ENCODE assay signal across 7 cellular contexts in genomic region chr6:160134337-160134751, GRCh38. TPM values are rescaled to one million over a fixed set of nuclear protein-coding genes. Genes with fewer than 3 reads are reported as not detected.
A peak's percentile ranks its signal among the peaks of the same experiment; 100 is the strongest.
DNase-seq lines count a peak whose midpoint lies in the region; TF ChIP-seq lines count a peak whose summit lies in the region.
"Not testable (repeated sequence)": the region's sequence is repeated elsewhere in the genome, so short reads cannot be mapped to it uniquely, and the experiment has no call there.

No MANE protein-coding gene starts in this region.

- CTCF ChIA-PET in activated CD4-positive, alpha-beta memory T cell treated with anti-CD3 and anti-CD28 coated beads for 36 hours (lab: Charles Lee); mammary epithelial cell (lab: Charles Lee; ENCODE audit: low non-redundant PET): not testable (repeated sequence)

- H3K9ac ChIP-seq in mammary epithelial cell (ENCODE audit: insufficient read depth, low read length); mesenchymal stem cell (ENCODE audit: low read length): not testable (repeated sequence)

- not testable (repeated sequence) for H3K4me1 ChIP-seq in mammary epithelial cell (ENCODE audit: insufficient read depth, low read length)
- peaks cover 12% of the 10 kb centered on the region for H3K4me1 ChIP-seq in mesenchymal stem cell (ENCODE audit: control insufficient read depth, insufficient read depth, low read depth, low read length)

- H3K36me3 Mint-ChIP-seq in activated CD4-positive, alpha-beta memory T cell treated with anti-CD3 and anti-CD28 coated beads for 36 hours = not testable (repeated sequence)

- not testable (repeated sequence) for BruUV-seq in mammary epithelial cell (replicated peaks; lab: Mats Ljungman, UMichigan)

- H3K27ac Mint-ChIP-seq in activated CD4-positive, alpha-beta memory T cell treated with anti-CD3 and anti-CD28 coated beads for 36 hours = not testable (repeated sequence)

- 100% methylated on average over 9 of the region's 20 CpGs for WGBS in mammary epithelial cell (ENCODE audit: low coverage, missing lambda C conversion rate)
- WGBS in mesenchymal stem cell = 92% methylated on average over 20 of the region's 20 CpGs

- H2BK12ac ChIP-seq in mesenchymal stem cell (ENCODE audit: low read length in 2 of 2) = not testable (repeated sequence)

- H3K9me3 Mint-ChIP-seq in activated CD4-positive, alpha-beta memory T cell treated with anti-CD3 and anti-CD28 coated beads for 36 hours = not testable (repeated sequence)

- not testable (repeated sequence) for H4K8ac ChIP-seq in mesenchymal stem cell (ENCODE audit: low read length)

- not testable (repeated sequence) for H3K4me3 ChIP-seq in mammary epithelial cell (replicated peaks in 1 of 3; ENCODE audit: insufficient read depth in 1 of 3, low read depth in 2 of 3, low read length in 3 of 3); mesenchymal stem cell (ENCODE audit: insufficient read depth in 1 of 2, low read depth in 1 of 2, low read length in 2 of 2)

- DNase-seq in GM13977 (ENCODE audit: low spot score) (peak; percentile 13), mammary epithelial cell (peak; percentile 44), mesenchymal stem cell (peak; percentile 29)
- peak; percentile 49 for DNase-seq in activated CD4-positive, alpha-beta memory T cell treated with anti-CD3 and anti-CD28 coated beads for 36 hours
- peak; percentile 71 for DNase-seq in activated effector memory CD4-positive, alpha-beta T cell treated with anti-CD3 and anti-CD28 coated beads, Interleukin-2, amount 50 U/mL, for 16 hours
- peak; percentile 3 to 4 for DNase-seq in stimulated activated CD4-positive, alpha-beta T cell treated with anti-CD3 and anti-CD28 coated beads, Interleukin-1b, Interleukin-23, amount 100 ng/mL, for 4 hours (ENCODE audit: low read depth in 2 of 2)
- DNase-seq in stimulated activated CD4-positive, alpha-beta T cell treated with anti-CD3 and anti-CD28 coated beads, TNF-alpha, amount 100 ng/mL, for 48 hours (ENCODE audit: low read depth in 3 of 3) = peak; percentile 5 to 24 (median 8)

- not testable (repeated sequence) for H2BK120ac ChIP-seq in mesenchymal stem cell (ENCODE audit: low read depth, low read length)

- not testable (repeated sequence) for H3K79me2 ChIP-seq in mammary epithelial cell (ENCODE audit: insufficient read depth, low read length)

- H3K79me1 ChIP-seq in mesenchymal stem cell (replicated peaks; ENCODE audit: low read length, poor library complexity, severe bottlenecking) = not testable (repeated sequence)

- dilution Hi-C loops in mammary epithelial cell (cut with HindIII; ENCODE audit: low sequenced_read_pairs) = not testable (repeated sequence)

- H3K27me3 Mint-ChIP-seq in activated CD4-positive, alpha-beta memory T cell treated with anti-CD3 and anti-CD28 coated beads for 36 hours = not testable (repeated sequence)

- not testable (repeated sequence) for H4K20me1 ChIP-seq in mammary epithelial cell (ENCODE audit: insufficient read depth, low read length)

- not testable (repeated sequence) for H3K18ac ChIP-seq in mesenchymal stem cell (ENCODE audit: low read depth in 1 of 2, low read length in 2 of 2)

- POLR2A ChIA-PET in activated CD4-positive, alpha-beta memory T cell treated with anti-CD3 and anti-CD28 coated beads for 36 hours (lab: Charles Lee) = not testable (repeated sequence)

- not testable (repeated sequence) for H3K4me2 ChIP-seq in mammary epithelial cell (ENCODE audit: insufficient read depth, low read depth, low read length); mesenchymal stem cell (ENCODE audit: low read length, poor library complexity, severe bottlenecking)

- in situ Hi-C loops in GM13977 (cut with MboI; ENCODE audit: low pct_unique_long_range_greater_than_20kb, low sequenced_read_pairs, unreplicated experiment) = not testable (repeated sequence)
- in situ Hi-C loops in mammary epithelial cell (cut with MboI; ENCODE audit: low sequenced_read_pairs in 2 of 2) = loop anchor here in 1 of 2 donors (25.0 kb wide), 1 partner anchor 328 kb away; no protein-coding TSS in a partner anchor

- not testable (repeated sequence) for H3K9me3 ChIP-seq in mammary epithelial cell (replicated peaks; ENCODE audit: insufficient read depth, low read length); mesenchymal stem cell (ENCODE audit: control insufficient read depth, low read length)

- intact Hi-C loops in activated CD4-positive, alpha-beta memory T cell treated with anti-CD3 and anti-CD28 coated beads for 36 hours (cut with micrococcal nuclease); mammary epithelial cell (cut with micrococcal nuclease): not testable (repeated sequence)

- H3K4ac ChIP-seq in mesenchymal stem cell (ENCODE audit: low read depth in 1 of 2, low read length in 2 of 2) = not testable (repeated sequence)

- H4K91ac ChIP-seq in mesenchymal stem cell (ENCODE audit: low read length) = not testable (repeated sequence)

- peaks cover 16% of the 10 kb centered on the region for H3K4me1 Mint-ChIP-seq in activated CD4-positive, alpha-beta memory T cell treated with anti-CD3 and anti-CD28 coated beads for 36 hours (ENCODE audit: low read depth)

- H2AFZ ChIP-seq in mammary epithelial cell (ENCODE audit: low read depth, low read length); mesenchymal stem cell (ENCODE audit: low read depth, low read length): not testable (repeated sequence)

- H3K14ac ChIP-seq in mesenchymal stem cell (ENCODE audit: low read length in 2 of 2) = not testable (repeated sequence)

- H3K27ac ChIP-seq in mammary epithelial cell (ENCODE audit: insufficient read depth, low read depth, low read length); mesenchymal stem cell (ENCODE audit: low read length, poor library complexity, severe bottlenecking): not testable (repeated sequence)

- TF ChIP-seq CTCF in GM13977 (IDR thresholded peaks at IDR 0.05; ENCODE audit: extremely low read depth, insufficient read depth, missing control alignments); mammary epithelial cell (conservative IDR thresholded peaks at IDR 0.05 in 1 of 2, IDR thresholded peaks at IDR 0.05 in 1 of 2; ENCODE audit: extremely low read depth in 1 of 2, insufficient read depth in 1 of 2, low read depth in 1 of 2, low read length in 2 of 2): not testable (repeated sequence)

- not testable (repeated sequence) for H3K4me3 Mint-ChIP-seq in activated CD4-positive, alpha-beta memory T cell treated with anti-CD3 and anti-CD28 coated beads for 36 hours

- not testable (repeated sequence) for H2BK15ac ChIP-seq in mesenchymal stem cell (ENCODE audit: low read depth, poor library complexity, severe bottlenecking)

- not testable (repeated sequence) for H2AK5ac ChIP-seq in mesenchymal stem cell (ENCODE audit: low read length, severe bottlenecking)

- not testable (repeated sequence) for H2BK5ac ChIP-seq in mesenchymal stem cell (ENCODE audit: low read depth, low read length, poor library complexity, severe bottlenecking)

- H3K36me3 ChIP-seq in mammary epithelial cell (ENCODE audit: insufficient read depth, low read length) = not testable (repeated sequence)
- peaks cover 0 to 22% of the 10 kb centered on the region in 2 experiments for H3K36me3 ChIP-seq in mesenchymal stem cell (ENCODE audit: control insufficient read depth in 1 of 2, insufficient read depth in 2 of 2, low read depth in 1 of 2, low read length in 2 of 2)

- not testable (repeated sequence) for H3K23ac ChIP-seq in mesenchymal stem cell (ENCODE audit: low read length in 2 of 2)

- H3K27me3 ChIP-seq in mammary epithelial cell (ENCODE audit: insufficient read depth, low read length); mesenchymal stem cell (ENCODE audit: control insufficient read depth in 1 of 2, insufficient read depth in 1 of 2, low read length in 2 of 2): not testable (repeated sequence)

RNA-seq across cellular contexts. Expression of gene SLC22A1, which starts 12.7 kb away (rescaled TPM):
- under 1 TPM; 0.14 to 0.99 TPM for total RNA-seq in activated CD4-positive, alpha-beta memory T cell treated with anti-CD3 and anti-CD28 coated beads for 36 hours
- 1 to 10 TPM; 2.5 to 3.4 TPM for total RNA-seq in mammary epithelial cell
- 0.08 TPM for polyA plus RNA-seq in mammary epithelial cell
- polyA minus RNA-seq in mammary epithelial cell = not detected
- polyA plus RNA-seq in mesenchymal stem cell (2013, experiment 1 of 2) = 2.2 TPM
- polyA plus RNA-seq in mesenchymal stem cell (2013, experiment 2 of 2) = 2.0 TPM

Comparison
In these comparisons a context has a peak if more than half of its experiments do, and no peak if none do; other contexts are left out.
1. DNase-seq: peak in every context shown above with its lines; median percentile 71 in activated effector memory CD4-positive, alpha-beta T cell treated with anti-CD3 and anti-CD28 coated beads, Interleukin-2, amount 50 U/mL, for 16 hours; 49 in activated CD4-positive, alpha-beta memory T cell treated with anti-CD3 and anti-CD28 coated beads for 36 hours; 44 in mammary epithelial cell; 29 in mesenchymal stem cell; 13 in GM13977; 8 in stimulated activated CD4-positive, alpha-beta T cell treated with anti-CD3 and anti-CD28 coated beads, TNF-alpha, amount 100 ng/mL, for 48 hours; 4 in stimulated activated CD4-positive, alpha-beta T cell treated with anti-CD3 and anti-CD28 coated beads, Interleukin-1b, Interleukin-23, amount 100 ng/mL, for 4 hours.